Comparison of ENCODE assay signal across 27 cellular contexts in genomic region chr16:11420895-11421294, GRCh38.
"Had no signal": no experiment of that assay in that cellular context is flagged by ENCODE, and none has a peak within 500 bp of the region (broad histone marks: within the 10 kb centered on the region; RNA-seq: fewer than 3 reads in every experiment).

No MANE protein-coding gene starts in this region.

- H3K27ac Mint-ChIP-seq: dendritic cell treated with granulocyte-macrophage colony-stimulating factor and Interleukin-4, amounts not matched to agents 40 ng/mL and 50 ng/mL, for 4 days; effector memory CD8-positive, alpha-beta T cell; endodermal cell; mesothelial cell of epicardium had no signal

- H3K36me3 ChIP-seq: colonic mucosa, esophagus squamous epithelium, gastrocnemius medialis, heart right ventricle, left lung, lower lobe of right lung had no signal

- ATAC-seq: effector memory CD8-positive, alpha-beta T cell; esophagus mucosa; gastrocnemius medialis; left cardiac atrium; left lung; left ventricle myocardium superior; mucosa of descending colon had no signal

- H3K36me3 Mint-ChIP-seq: mesothelial cell of epicardium had no signal

- H3K9me3 Mint-ChIP-seq: dendritic cell treated with granulocyte-macrophage colony-stimulating factor and Interleukin-4, amounts not matched to agents 40 ng/mL and 50 ng/mL, for 4 days; effector memory CD8-positive, alpha-beta T cell; endodermal cell; mesothelial cell of epicardium had no signal

- H3K27me3 ChIP-seq: colonic mucosa, esophagus squamous epithelium, gastrocnemius medialis, heart right ventricle, left lung had no signal

- H3K4me1 Mint-ChIP-seq: endodermal cell, mesothelial cell of epicardium had no signal

- H3K27ac ChIP-seq: colonic mucosa, epithelial cell of prostate, esophagus squamous epithelium, gastrocnemius medialis, heart right ventricle, left lung, lower lobe of right lung had no signal

- H3K4me3 ChIP-seq: colonic mucosa, esophagus squamous epithelium, gastrocnemius medialis, heart right ventricle, left lung, lower lobe of right lung, mucosa of descending colon had no signal

- DNase-seq: colonic mucosa; cortex of kidney; effector CD8-positive, alpha-beta T cell; effector memory CD8-positive, alpha-beta T cell; endodermal cell; erythroblast; esophagus squamous epithelium; foreskin fibroblast; foreskin melanocyte; gastrocnemius medialis; glutamatergic neuron; head of caudate nucleus; heart right ventricle; hippocampal formation; left cardiac atrium; left ventricle myocardium superior; lower lobe of right lung; mesenchymal stem cell; mucosa of descending colon had no signal

- H3K27me3 Mint-ChIP-seq: effector memory CD8-positive, alpha-beta T cell had no signal

- H3K4me1 ChIP-seq: colonic mucosa, esophagus squamous epithelium, gastrocnemius medialis, lower lobe of right lung had no signal

- FAIRE-seq: endometrium, islet of Langerhans, keratinocyte had no signal

- H3K4me3 Mint-ChIP-seq: dendritic cell treated with granulocyte-macrophage colony-stimulating factor and Interleukin-4, amounts not matched to agents 40 ng/mL and 50 ng/mL, for 4 days; effector memory CD8-positive, alpha-beta T cell; endodermal cell; mesothelial cell of epicardium had no signal

- H3K9me3 ChIP-seq: colonic mucosa, esophagus squamous epithelium, gastrocnemius medialis, left lung, lower lobe of right lung, mucosa of descending colon had no signal
